ENCODE assay signal across 27 cellular contexts in genomic region chr10:121700416-121700815, GRCh38.
"Had no signal": no experiment of that assay in that cellular context is flagged by ENCODE, and none has a peak within 500 bp of the region (broad histone marks: within the 10 kb centered on the region; RNA-seq: fewer than 3 reads in every experiment).

No MANE protein-coding gene starts in this region.

- H3K36me3 ChIP-seq: stomach, suprapubic skin, thoracic aorta, thyroid gland, tibial artery, tibial nerve, transverse colon, upper lobe of left lung, upper lobe of right lung, uterus, vagina had no signal

- FAIRE-seq: urothelium cell line had no signal

- H3K4me3 ChIP-seq: stomach, suprapubic skin, testis, thoracic aorta, thyroid gland, tibial artery, tibial nerve, transverse colon, upper lobe of left lung, upper lobe of right lung, uterus, vagina had no signal

- H3K9me3 ChIP-seq: suprapubic skin, testis, thoracic aorta, thyroid gland, tibial artery, upper lobe of right lung, uterus, vagina had no signal

- ATAC-seq: stimulated activated effector memory CD8-positive, alpha-beta T cell treated with anti-CD3 and anti-CD28 coated beads, Interleukin-12 subunit alpha, Interleukin-12 subunit beta, amount 100 ng/mL, for 72 hours; stimulated activated memory B cell treated with anti-CD40 and anti-IgM and Interleukin-4, amounts not matched to agents 10 μg/mL and 1 μg/mL and 100 μg/mL, for 72 hours; stimulated activated naive B cell treated with anti-CD40 and anti-IgM and Interleukin-4, amounts not matched to agents 10 μg/mL and 1 μg/mL and 100 μg/mL, for 72 hours; stimulated activated naive CD8-positive, alpha-beta T cell treated with anti-CD3 and anti-CD28 coated beads, Interleukin-15, amount 100 ng/mL, for 72 hours; stimulated activated naive CD8-positive, alpha-beta T cell treated with anti-CD3 and anti-CD28 coated beads, Interleukin-15, Interleukin-2, amounts not matched to agents 100 U/mL and 50 U/mL, for 24 hours; upper lobe of right lung had no signal

- H3K27me3 ChIP-seq: stomach, suprapubic skin, testis, thyroid gland, tibial nerve, transverse colon, upper lobe of left lung, upper lobe of right lung, uterus, vagina had no signal

- DNase-seq: stimulated activated CD4-positive, alpha-beta T cell treated with anti-CD3 and anti-CD28 coated beads, Interleukin-2, amount 100 ng/mL, for 48 hours; stimulated activated CD4-positive, alpha-beta T cell treated with anti-CD3 and anti-CD28 coated beads, Interleukin-4, amount 100 ng/mL, for 1 hour; stimulated activated CD4-positive, alpha-beta T cell treated with anti-CD3 and anti-CD28 coated beads, Interleukin-4, amount 100 ng/mL, for 24 hours; stimulated activated CD4-positive, alpha-beta T cell treated with anti-CD3 and anti-CD28 coated beads, Interleukin-4, amount 100 ng/mL, for 4 hours; stimulated activated CD8-positive, alpha-beta memory T cell treated with anti-CD3 and anti-CD28 coated beads, Interleukin-4, amount 100 ng/mL, for 48 hours; stimulated activated naive B cell treated with anti-CD40 and anti-IgM and Interleukin-4, amounts not matched to agents 10 μg/mL and 1 μg/mL and 100 μg/mL, for 72 hours; stimulated activated naive CD4-positive, alpha-beta T cell; stimulated activated naive CD4-positive, alpha-beta T cell treated with Interleukin-2 at 50 U/mL for 16 hours; stimulated activated naive CD8-positive, alpha-beta T cell treated with anti-CD3 and anti-CD28 coated beads, Interleukin-15, amount 100 ng/mL, for 72 hours; stimulated activated naive CD8-positive, alpha-beta T cell treated with anti-CD3 and anti-CD28 coated beads, Interleukin-15, Interleukin-2, amounts not matched to agents 100 U/mL and 50 U/mL, for 24 hours; stomach; substantia nigra; testis; thyroid gland; tibial artery; transverse colon; trophoblast cell; upper lobe of left lung; upper lobe of right lung; uterus had no signal

- H3K4me1 ChIP-seq: stomach, suprapubic skin, testis, tibial artery, tibial nerve, transverse colon, upper lobe of left lung, upper lobe of right lung, uterus, vagina had no signal

- H3K27ac ChIP-seq: stomach, suprapubic skin, testis, thoracic aorta, thyroid gland, tibial artery, tibial nerve, transverse colon, upper lobe of left lung, upper lobe of right lung, uterus, vagina had no signal
